ENCODE assay signal across 13 cellular contexts in genomic region chr1:52239708-52240001, GRCh38.
DNase-seq lines count a peak whose midpoint lies in the region; ATAC-seq and TF ChIP-seq lines count a peak whose summit lies in the region.
"Had no signal": no experiment of that assay in that cellular context is flagged by ENCODE, and none has a peak within 500 bp of the region (broad histone marks: within the 10 kb centered on the region; RNA-seq: fewer than 3 reads in every experiment).

No MANE protein-coding gene starts in this region.

- TF ChIP-seq CTCF in HEK293 (tag by site-specific recombination; IDR thresholded peaks at IDR 0.05), result no peak
- TF ChIP-seq CTCF in NB4 (IDR thresholded peaks at IDR 0.05; ENCODE audit: low read depth, low read length), result no peak

- no peak overlapping the region for H3K27ac ChIP-seq in HEK293 (ENCODE audit: extremely low read depth, low read depth, low read length)
- H3K27ac ChIP-seq: coronary artery, foreskin keratinocyte had no signal

- POLR2A ChIA-PET in HEK293 (lab: Yijun Ruan, JAX), result no interaction called here

- intact Hi-C loops in posterior cingulate gyrus (cut with DNase I), result no loop called here

- DNase-seq in NB4 (ENCODE audit: low read depth) (peak; percentile 57), germinal center (ENCODE audit: low spot score) (peak; percentile 16), LoVo (ENCODE audit: low spot score) (no peak), posterior cingulate gyrus (no peak)
- DNase-seq in activated T-cell treated with anti-CD3 and anti-CD28 coated beads, Interleukin-2, amount 50 U/mL, for 4 hours, result no peak
- DNase-seq: foreskin keratinocyte; NCI-H187; stimulated activated CD4-positive, alpha-beta T cell treated with anti-CD3 and anti-CD28 coated beads, Interleukin-2, amount 100 ng/mL, for 24 hours had no signal

- CTCF ChIA-PET in HEK293 (lab: Yijun Ruan, JAX), result interaction anchor here (0.6 to 1.0 kb wide), 2 partner anchors 57 to 1678 kb away, joined by 3 to 5 read pairs; no protein-coding TSS in a partner anchor

- H3K4me3 ChIP-seq in HEK293 (ENCODE audit: low read depth, low read length) (no peak overlapping the region), NB4 (ENCODE audit: low read depth, low read length) (no peak overlapping the region)
- H3K4me3 ChIP-seq: coronary artery had no signal

- H3K36me3 ChIP-seq in HEK293 (ENCODE audit: control insufficient read depth in 2 of 2, insufficient read depth in 1 of 2, low read length in 2 of 2), result peaks cover 0 to 3% of the 10 kb centered on the region in 2 experiments; a peak in 1 of 3 replicates

- ATAC-seq in GM18498 (IDR thresholded peaks at IDR 0.05; ENCODE audit: unreplicated experiment), result peak; percentile 52
- ATAC-seq in GM21576 (IDR thresholded peaks at IDR 0.05; ENCODE audit: unreplicated experiment), result no peak
- ATAC-seq in activated T-cell treated with anti-CD3 and anti-CD28 coated beads, Interleukin-2, amount 50 U/mL, for 4 hours, result no peak
- ATAC-seq: foreskin keratinocyte had no signal

- peaks cover 6% of the 10 kb centered on the region for H3K4me1 Mint-ChIP-seq in activated T-cell treated with anti-CD3 and anti-CD28 coated beads, Interleukin-2, amount 50 U/mL, for 4 hours (ENCODE audit: low read depth)

- H3K9me3 Mint-ChIP-seq in activated T-cell treated with anti-CD3 and anti-CD28 coated beads, Interleukin-2, amount 50 U/mL, for 4 hours, result no peaks in the 10 kb centered on the region
- H3K9me3 Mint-ChIP-seq: activated naive CD4-positive, alpha-beta T cell treated with anti-CD3 and anti-CD28 coated beads, Interleukin-2, amount 50 U/mL, for 24 hours had no signal

- H3K9me3 ChIP-seq in HEK293 (ENCODE audit: control insufficient read depth, insufficient read depth, low read depth, low read length), result no peaks in the 10 kb centered on the region

- no peak for TF ChIP-seq POLR2A in NB4 (IDR thresholded peaks at IDR 0.05; ENCODE audit: extremely low read depth, insufficient read length)

- H3K4me1 ChIP-seq in HEK293 (ENCODE audit: control insufficient read depth, insufficient read depth, low read length), result peaks cover 12% of the 10 kb centered on the region

- no peaks in the 10 kb centered on the region for H3K27me3 Mint-ChIP-seq in activated T-cell treated with anti-CD3 and anti-CD28 coated beads, Interleukin-2, amount 50 U/mL, for 4 hours (ENCODE audit: low read depth)
- H3K27me3 Mint-ChIP-seq: activated naive CD4-positive, alpha-beta T cell treated with anti-CD3 and anti-CD28 coated beads, Interleukin-2, amount 50 U/mL, for 24 hours had no signal

- no peak overlapping the region for H3K4me3 Mint-ChIP-seq in activated T-cell treated with anti-CD3 and anti-CD28 coated beads, Interleukin-2, amount 50 U/mL, for 4 hours
- H3K4me3 Mint-ChIP-seq: activated naive CD4-positive, alpha-beta T cell treated with anti-CD3 and anti-CD28 coated beads, Interleukin-2, amount 50 U/mL, for 24 hours had no signal

- peaks cover 7% of the 10 kb centered on the region for H3K36me3 Mint-ChIP-seq in activated T-cell treated with anti-CD3 and anti-CD28 coated beads, Interleukin-2, amount 50 U/mL, for 4 hours (ENCODE audit: insufficient read depth)

TF ChIP-seq in HEK293, 187 proteins besides CTCF, POLR2A, EP300 and RAD21:
- TF ChIP-seq ATF2 (tag by site-specific recombination; IDR thresholded peaks at IDR 0.05; ENCODE audit: low read depth), result peak; percentile 68; the same call in 1 of the 2 replicates
- TF ChIP-seq KLF9 (tag by site-specific recombination; IDR thresholded peaks at IDR 0.05; ENCODE audit: low read depth), result no peak

Comparison
In these comparisons a context has a peak if more than half of its experiments do, and no peak if none do; other contexts are left out.
1. DNase-seq: peak in NB4 (single experiment) and germinal center (single experiment); none in LoVo (single experiment), posterior cingulate gyrus (0 of 10) and activated T-cell treated with anti-CD3 and anti-CD28 coated beads, Interleukin-2, amount 50 U/mL, for 4 hours (single experiment).